Comparison of ENCODE assay signal across 1 cellular context in genomic region chr19:37778613-37779138, GRCh38.
TF ChIP-seq lines count a peak whose summit lies in the region.

No MANE protein-coding gene starts in this region.

TF ChIP-seq in H1, 55 proteins besides CTCF, POLR2A, EP300 and RAD21:
- no peak for TF ChIP-seq BCL11A (IDR thresholded peaks at IDR 0.05; ENCODE audit: low read depth in 2 of 2, low read length in 2 of 2)
- no peak for TF ChIP-seq EZH2 (IDR thresholded peaks at IDR 0.05; ENCODE audit: low read depth, low read length, severe bottlenecking)
- TF ChIP-seq ATF2 (IDR thresholded peaks at IDR 0.05; ENCODE audit: low read length): no peak
- TF ChIP-seq MAFK (IDR thresholded peaks at IDR 0.05; ENCODE audit: low read depth, low read length): no peak
- no peak for TF ChIP-seq CBX8 (IDR thresholded peaks at IDR 0.05; ENCODE audit: borderline replicate concordance, low read depth, low read length)
- no peak for TF ChIP-seq SP2 (IDR thresholded peaks at IDR 0.05; ENCODE audit: low read length)
- TF ChIP-seq GTF2F1 (IDR thresholded peaks at IDR 0.05; ENCODE audit: borderline replicate concordance, low read depth, low read length): no peak
- TF ChIP-seq RNF2 (IDR thresholded peaks at IDR 0.05; ENCODE audit: borderline replicate concordance, low read depth, low read length, missing control alignments, poor library complexity, severe bottlenecking): no peak
- no peak for TF ChIP-seq PHF8 (conservative IDR thresholded peaks at IDR 0.05; ENCODE audit: low read depth, low read length)
- no peak for TF ChIP-seq CHD1 (IDR thresholded peaks at IDR 0.05; ENCODE audit: low read depth, low read length)
- TF ChIP-seq CEBPB (IDR thresholded peaks at IDR 0.05; ENCODE audit: low read depth, low read length): no peak
- no peak for TF ChIP-seq ATF3 (IDR thresholded peaks at IDR 0.05; ENCODE audit: insufficient read depth, low read depth, low read length)
- TF ChIP-seq SRF (IDR thresholded peaks at IDR 0.05; ENCODE audit: low read depth, low read length): no peak
